9 cellular contexts compared by ENCODE assay signal in the genomic region with DNA sequence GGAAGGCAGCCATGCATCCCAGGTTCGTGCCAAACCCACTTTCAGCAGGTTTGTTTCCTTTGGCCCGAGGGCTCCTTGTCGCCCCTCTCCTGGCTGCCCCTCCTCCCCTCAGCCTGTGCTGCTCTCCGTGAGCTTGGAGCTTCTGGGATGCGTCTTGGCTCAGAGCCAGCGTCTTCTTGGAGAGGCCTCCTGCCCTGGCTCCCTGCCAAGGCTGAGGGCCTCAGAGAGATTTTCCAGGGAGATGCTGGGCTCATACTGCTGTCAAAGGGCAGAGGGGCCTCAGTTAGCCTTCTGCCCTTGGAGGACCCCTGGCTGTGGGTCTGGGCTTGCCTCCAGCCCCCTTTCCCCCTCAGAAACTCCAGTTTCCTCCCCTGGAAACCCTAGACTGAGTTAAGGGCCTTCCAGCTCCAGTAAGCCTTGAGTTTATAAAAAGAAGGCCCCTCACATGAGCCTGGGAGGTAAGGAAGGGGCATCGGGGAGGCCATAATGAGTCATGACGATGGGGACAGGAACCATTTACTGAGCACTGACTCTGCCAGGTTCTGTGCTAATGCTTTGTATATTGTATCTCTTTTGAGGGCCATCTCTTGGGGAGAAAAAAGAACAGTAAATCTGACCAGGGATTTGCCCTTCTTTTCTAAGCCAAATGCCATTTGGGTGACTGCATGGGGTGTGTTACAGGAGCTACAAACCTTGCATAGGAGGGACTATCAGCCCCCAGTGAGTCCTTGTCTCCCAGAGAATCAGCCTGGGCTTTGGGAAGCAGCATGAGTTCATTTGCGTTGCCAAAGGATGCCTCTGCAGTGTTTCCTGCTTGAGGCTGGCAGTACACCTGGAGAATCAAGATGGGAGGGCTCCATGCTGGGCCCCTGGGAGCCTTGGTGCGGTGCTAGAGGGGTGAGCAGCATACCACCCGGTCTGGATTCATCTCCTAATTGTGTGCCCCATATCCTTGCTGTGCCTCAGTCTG. TPM values are rescaled to one million over a fixed set of nuclear protein-coding genes. Genes with fewer than 3 reads are reported as not detected.
A peak's percentile ranks its signal among the peaks of the same experiment; 100 is the strongest.
DNase-seq lines count a peak whose midpoint lies in the region; ATAC-seq and TF ChIP-seq lines count a peak whose summit lies in the region.
"Had no signal": no experiment of that assay in that cellular context is flagged by ENCODE, and none has a peak within 500 bp of the region (broad histone marks: within the 10 kb centered on the region; RNA-seq: fewer than 3 reads in every experiment).

No MANE protein-coding gene starts in this region.

- WGBS in testis, 2 donors: 44 to 62% methylated on average over 5 to 11 of the region's 11 CpGs

- H3K4me1 ChIP-seq in fibroblast of lung (ENCODE audit: control insufficient read depth, extremely low read depth, insufficient read depth, low read length) (no peaks in the 10 kb centered on the region), testis (peaks cover 11% of the 10 kb centered on the region)

- intact Hi-C loops in testis (cut with DNase I; ENCODE audit: low total_unique reads): no loop called here

- no peak overlapping the region for H3K27ac ChIP-seq in fibroblast of lung (ENCODE audit: insufficient read depth, low read length)
- H3K27ac ChIP-seq in testis: no peak overlapping the region

- TF ChIP-seq CTCF in fibroblast of lung (conservative IDR thresholded peaks at IDR 0.05 in 1 of 2, IDR thresholded peaks at IDR 0.05 in 1 of 2; ENCODE audit: low read depth in 1 of 2, low read length in 2 of 2) (no peak), testis (IDR thresholded peaks at IDR 0.05) (no peak)

- H3K4me2 ChIP-seq in fibroblast of lung (ENCODE audit: extremely low read depth, insufficient read depth, low read length): no peak overlapping the region

- DNase-seq in NCI-H1048 (lab: John Stamatoyannopoulos, UW) (peak; percentile 68), NCI-H82 (lab: John Stamatoyannopoulos, UW) (peak; percentile 100), fibroblast of lung (ENCODE audit: low read depth in 2 of 2) (peak; percentile 25 to 27), testis (peak; percentile 92), left lobe of liver (ENCODE audit: low spot score) (no peak), T-helper 1 cell (no peak)
- DNase-seq: nephron progenitor cell had no signal

- H3K27me3 ChIP-seq in fibroblast of lung (ENCODE audit: control insufficient read depth, insufficient read depth, low read length) (peaks cover 19% of the 10 kb centered on the region), testis (no peaks in the 10 kb centered on the region)

- H3K9ac ChIP-seq in fibroblast of lung (ENCODE audit: insufficient read depth, low read length): no peak overlapping the region

- ATAC-seq in left lobe of liver: no peak
- ATAC-seq in HG02970 (IDR thresholded peaks at IDR 0.05; ENCODE audit: low FRiP score, unreplicated experiment): no peak
- ATAC-seq in HG02981 (IDR thresholded peaks at IDR 0.05; ENCODE audit: unreplicated experiment): no peak

- no peak overlapping the region for H2AFZ ChIP-seq in fibroblast of lung (ENCODE audit: low read length)

- no peaks in the 10 kb centered on the region for H4K20me1 ChIP-seq in fibroblast of lung (ENCODE audit: control insufficient read depth, extremely low read depth, insufficient read depth, low read length)

- H3K36me3 ChIP-seq in fibroblast of lung (ENCODE audit: control insufficient read depth, insufficient read depth, low read length) (no peaks in the 10 kb centered on the region), testis (ENCODE audit: low read depth, missing control alignments) (no peaks in the 10 kb centered on the region)

- H3K4me3 ChIP-seq in fibroblast of lung (replicated peaks in 1 of 4; ENCODE audit: control extremely low read depth in 1 of 4, insufficient read depth in 1 of 4, low read depth in 3 of 4, low read length in 4 of 4): no peak overlapping the region
- H3K4me3 ChIP-seq in testis: no peak overlapping the region

- no peaks in the 10 kb centered on the region for H3K79me2 ChIP-seq in fibroblast of lung (ENCODE audit: control insufficient read depth, insufficient read depth, low read length)

- H3K9me3 ChIP-seq in fibroblast of lung (ENCODE audit: control insufficient read depth, insufficient read depth, low read depth, low read length) (no peaks in the 10 kb centered on the region), testis (no peaks in the 10 kb centered on the region)

- TF ChIP-seq POLR2A in testis (IDR thresholded peaks at IDR 0.05): no peak

RNA-seq across cellular contexts. Expression of gene POLG, which starts 49.3 kb away (rescaled TPM):
- total RNA-seq in fibroblast of lung (52.4 and 61.3 TPM in 2 replicates), testis (10 to 100 TPM; 65.2 to 73.3 TPM), left lobe of liver (36.0 TPM)
- polyA plus RNA-seq in fibroblast of lung (20.4 and 22.7 TPM in 2 replicates), testis (ENCODE audit: insufficient read depth, low read depth, low replicate concordance) (31.6 TPM)
- 24.8 and 26.6 TPM in 2 replicates for polyA plus RNA-seq in fibroblast of lung (2012)
- 44.3 and 85.3 TPM in 2 replicates for polyA minus RNA-seq in fibroblast of lung (ENCODE audit: low replicate concordance)

Comparison
In these comparisons a context has a peak if more than half of its experiments do, and no peak if none do; other contexts are left out.
1. DNase-seq: peak in NCI-H1048 (single experiment), NCI-H82 (single experiment), fibroblast of lung (2 of 2) and testis (single experiment); none in left lobe of liver (single experiment) and T-helper 1 cell (0 of 5).